ENCODE assay signal across 8 cellular contexts in the genomic region with DNA sequence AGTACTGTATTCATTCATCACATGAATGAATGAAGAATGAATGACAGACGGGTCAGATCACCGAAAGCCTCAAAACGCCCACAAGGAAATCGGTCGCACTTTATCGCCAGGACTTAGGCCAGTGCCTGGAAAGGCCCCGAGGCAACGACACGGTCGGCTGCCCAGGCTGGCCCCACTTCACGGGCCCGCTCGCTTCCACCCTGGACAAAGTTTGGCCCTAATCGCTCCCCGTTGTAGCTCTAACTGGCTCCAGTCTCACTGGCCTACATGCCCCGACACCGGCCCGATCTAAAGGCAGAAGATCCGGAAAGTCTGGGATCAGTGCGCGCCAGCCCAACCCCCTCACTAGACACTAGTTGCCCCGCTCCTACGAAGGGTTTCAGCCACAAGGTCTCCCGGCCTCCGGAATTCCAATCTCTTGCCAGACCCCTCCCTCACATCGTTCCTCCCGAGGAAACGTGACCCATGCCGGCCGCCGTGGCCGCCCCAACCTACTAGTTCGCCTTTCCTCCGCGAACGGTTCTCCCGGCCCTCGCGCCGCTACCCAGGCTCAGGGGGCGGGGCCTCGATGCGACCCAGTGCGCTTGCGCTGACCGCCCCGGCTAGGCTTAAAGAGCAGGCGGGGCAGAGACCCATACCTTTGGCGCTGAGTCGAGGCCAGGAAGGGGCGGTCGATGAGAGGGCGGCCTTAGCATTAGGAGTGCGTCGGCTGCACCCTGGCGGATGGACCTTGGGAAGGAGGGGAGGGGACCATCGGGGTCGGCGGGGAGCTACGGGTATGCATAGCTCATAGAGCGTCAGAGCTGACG. TPM values are rescaled to one million over a fixed set of nuclear protein-coding genes. Genes with fewer than 3 reads are reported as not detected.
A peak's percentile ranks its signal among the peaks of the same experiment; 100 is the strongest.
DNase-seq lines count a peak whose midpoint lies in the region; ATAC-seq and TF ChIP-seq lines count a peak whose summit lies in the region.

A gene (minus strand): TSS at position 575 of the 809 bp plus-strand sequence. CDS start 3,954 bp downstream, outside the sequence.
A gene (plus strand): TSS at position 637 of the 809 bp plus-strand sequence. CDS start 22,138 bp downstream, outside the sequence.

- peak within 1 kb of the TSS; percentile 82 for H3K9ac ChIP-seq in smooth muscle cell (ENCODE audit: low read depth)

- CTCF ChIA-PET in WTC11 (lab: Charles Lee), result interaction anchor here (0.5 to 3.6 kb wide), 27 partner anchors 9 to 374 kb away, joined by 3 to 103 read pairs (median 4); a partner anchor contains a TSS

- H3K9me3 Mint-ChIP-seq in WTC11, result no peaks in the 10 kb centered on the region

- H3K36me3 ChIP-seq in smooth muscle cell (ENCODE audit: low read depth), result no peaks in the 10 kb centered on the region

- H3K79me2 ChIP-seq in smooth muscle cell (ENCODE audit: low read depth), result peaks cover 9% of the 10 kb centered on the region

- no peaks in the 10 kb centered on the region for H3K36me3 Mint-ChIP-seq in WTC11

- peak within 1 kb of the TSS; percentile 36 for H2AFZ ChIP-seq in smooth muscle cell (ENCODE audit: low read depth)

- H3K4me2 ChIP-seq in smooth muscle cell, result peak within 1 kb of the TSS; percentile 89

- ATAC-seq in GM18907 (IDR thresholded peaks at IDR 0.05; ENCODE audit: unreplicated experiment), result peak; percentile 91
- ATAC-seq in HG03159 (IDR thresholded peaks at IDR 0.05; ENCODE audit: unreplicated experiment), result peak; percentile 90
- ATAC-seq in WTC11, result peak; percentile 98

- peaks cover 48% of the 10 kb centered on the region for H3K4me1 Mint-ChIP-seq in WTC11

- H3K9me3 ChIP-seq in smooth muscle cell (replicated peaks; ENCODE audit: low read depth), result no peaks in the 10 kb centered on the region

- peaks cover 8% of the 10 kb centered on the region for H3K27me3 Mint-ChIP-seq in WTC11 (ENCODE audit: low read depth)

- H3K27me3 ChIP-seq in smooth muscle cell (ENCODE audit: low read depth), result no peaks in the 10 kb centered on the region

- no peaks in the 10 kb centered on the region for H4K20me1 ChIP-seq in smooth muscle cell (ENCODE audit: low read depth)

- H3K4me3 ChIP-seq in AG09309 (ENCODE audit: control insufficient read depth, low read depth, low read length) (peak within 1 kb of the TSS; percentile 74), cardiac fibroblast (replicated peaks in 1 of 2; ENCODE audit: low read depth in 2 of 2, low read length in 2 of 2) (peak within 1 kb of the TSS; percentile 70 to 76), smooth muscle cell (peak within 1 kb of the TSS; percentile 54)

- H3K27ac ChIP-seq in smooth muscle cell (ENCODE audit: low read depth), result peak within 1 kb of the TSS; percentile 83

- DNase-seq in AG09309 (ENCODE audit: low read depth), result peak; percentile 74
- DNase-seq in NCI-H2227 (lab: John Stamatoyannopoulos, UW; ENCODE audit: unreplicated experiment), result peak; percentile 99
- DNase-seq in WTC11 (ENCODE audit: low spot score), result peak; percentile 100
- peak; percentile 97 to 98 for DNase-seq in cardiac fibroblast (ENCODE audit: low read depth in 2 of 2)
- DNase-seq in iPS-NIHi7 (ENCODE audit: extremely low spot score), result peak; percentile 99
- peak; percentile 97 for DNase-seq in smooth muscle cell (lab: John Stamatoyannopoulos, UW; ENCODE audit: unreplicated experiment)

- peaks cover 11% of the 10 kb centered on the region for H3K4me1 ChIP-seq in smooth muscle cell (ENCODE audit: low read depth)

- 1% methylated on average over 62 of the region's 62 CpGs for WGBS in smooth muscle cell (ENCODE audit: low lambda C conversion rate)

- POLR2A ChIA-PET in WTC11 (lab: Charles Lee), result interaction anchor here (0.6 to 1.0 kb wide), 4 partner anchors 12 to 415 kb away, joined by 3 to 5 read pairs (median 4); no protein-coding TSS in a partner anchor

- peaks cover 3% of the 10 kb centered on the region for H3F3A ChIP-seq in smooth muscle cell (ENCODE audit: low read depth)

- H3K4me3 Mint-ChIP-seq in WTC11, result peak within 1 kb of the TSS; percentile 91

- H3K27ac Mint-ChIP-seq in WTC11, result peak within 1 kb of the TSS; percentile 93

- TF ChIP-seq CTCF in AG09309 (IDR thresholded peaks at IDR 0.05; ENCODE audit: control insufficient read depth, insufficient read depth, low read depth, low read length, missing control alignments) (peak; percentile 56), WTC11 (IDR thresholded peaks at IDR 0.05) (no peak), cardiac fibroblast (IDR thresholded peaks at IDR 0.05; ENCODE audit: low read depth, low read length) (peak; percentile 54), smooth muscle cell (IDR thresholded peaks at IDR 0.05; ENCODE audit: borderline replicate concordance, insufficient read depth, poor library complexity, severe bottlenecking) (peak; percentile 31)

TF ChIP-seq in WTC11, 78 proteins besides CTCF, POLR2A, EP300 and RAD21 (continues in another document):
- TF ChIP-seq SOX15 (CRISPR knock-in tag; IDR thresholded peaks at IDR 0.05), result no peak
- TF ChIP-seq, protein P1, sequence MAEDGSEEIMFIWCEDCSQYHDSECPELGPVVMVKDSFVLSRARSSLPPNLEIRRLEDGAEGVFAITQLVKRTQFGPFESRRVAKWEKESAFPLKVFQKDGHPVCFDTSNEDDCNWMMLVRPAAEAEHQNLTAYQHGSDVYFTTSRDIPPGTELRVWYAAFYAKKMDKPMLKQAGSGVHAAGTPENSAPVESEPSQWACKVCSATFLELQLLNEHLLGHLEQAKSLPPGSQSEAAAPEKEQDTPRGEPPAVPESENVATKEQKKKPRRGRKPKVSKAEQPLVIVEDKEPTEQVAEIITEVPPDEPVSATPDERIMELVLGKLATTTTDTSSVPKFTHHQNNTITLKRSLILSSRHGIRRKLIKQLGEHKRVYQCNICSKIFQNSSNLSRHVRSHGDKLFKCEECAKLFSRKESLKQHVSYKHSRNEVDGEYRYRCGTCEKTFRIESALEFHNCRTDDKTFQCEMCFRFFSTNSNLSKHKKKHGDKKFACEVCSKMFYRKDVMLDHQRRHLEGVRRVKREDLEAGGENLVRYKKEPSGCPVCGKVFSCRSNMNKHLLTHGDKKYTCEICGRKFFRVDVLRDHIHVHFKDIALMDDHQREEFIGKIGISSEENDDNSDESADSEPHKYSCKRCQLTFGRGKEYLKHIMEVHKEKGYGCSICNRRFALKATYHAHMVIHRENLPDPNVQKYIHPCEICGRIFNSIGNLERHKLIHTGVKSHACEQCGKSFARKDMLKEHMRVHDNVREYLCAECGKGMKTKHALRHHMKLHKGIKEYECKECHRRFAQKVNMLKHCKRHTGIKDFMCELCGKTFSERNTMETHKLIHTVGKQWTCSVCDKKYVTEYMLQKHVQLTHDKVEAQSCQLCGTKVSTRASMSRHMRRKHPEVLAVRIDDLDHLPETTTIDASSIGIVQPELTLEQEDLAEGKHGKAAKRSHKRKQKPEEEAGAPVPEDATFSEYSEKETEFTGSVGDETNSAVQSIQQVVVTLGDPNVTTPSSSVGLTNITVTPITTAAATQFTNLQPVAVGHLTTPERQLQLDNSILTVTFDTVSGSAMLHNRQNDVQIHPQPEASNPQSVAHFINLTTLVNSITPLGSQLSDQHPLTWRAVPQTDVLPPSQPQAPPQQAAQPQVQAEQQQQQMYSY (CRISPR knock-in tag; IDR thresholded peaks at IDR 0.05), result no peak
- TF ChIP-seq, protein P2, sequence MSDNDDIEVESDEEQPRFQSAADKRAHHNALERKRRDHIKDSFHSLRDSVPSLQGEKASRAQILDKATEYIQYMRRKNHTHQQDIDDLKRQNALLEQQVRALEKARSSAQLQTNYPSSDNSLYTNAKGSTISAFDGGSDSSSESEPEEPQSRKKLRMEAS (CRISPR knock-in tag; IDR thresholded peaks at IDR 0.05), result peak; percentile 54; the same call in 1 of the 2 replicates
- no peak for TF ChIP-seq TP53 (CRISPR knock-in tag; IDR thresholded peaks at IDR 0.05)
- no peak for TF ChIP-seq ZNF396 (CRISPR knock-in tag; IDR thresholded peaks at IDR 0.05; ENCODE audit: borderline replicate concordance)
- TF ChIP-seq, protein P3, sequence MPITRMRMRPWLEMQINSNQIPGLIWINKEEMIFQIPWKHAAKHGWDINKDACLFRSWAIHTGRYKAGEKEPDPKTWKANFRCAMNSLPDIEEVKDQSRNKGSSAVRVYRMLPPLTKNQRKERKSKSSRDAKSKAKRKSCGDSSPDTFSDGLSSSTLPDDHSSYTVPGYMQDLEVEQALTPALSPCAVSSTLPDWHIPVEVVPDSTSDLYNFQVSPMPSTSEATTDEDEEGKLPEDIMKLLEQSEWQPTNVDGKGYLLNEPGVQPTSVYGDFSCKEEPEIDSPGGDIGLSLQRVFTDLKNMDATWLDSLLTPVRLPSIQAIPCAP (CRISPR knock-in tag; IDR thresholded peaks at IDR 0.05), result no peak
- TF ChIP-seq TEAD1 (CRISPR knock-in tag; IDR thresholded peaks at IDR 0.05), result peak; percentile 91
- no peak for TF ChIP-seq GTF2I (CRISPR knock-in tag; conservative IDR thresholded peaks at IDR 0.05)
- TF ChIP-seq MYBL2 (CRISPR knock-in tag; IDR thresholded peaks at IDR 0.05), result no peak
- TF ChIP-seq, protein P4, sequence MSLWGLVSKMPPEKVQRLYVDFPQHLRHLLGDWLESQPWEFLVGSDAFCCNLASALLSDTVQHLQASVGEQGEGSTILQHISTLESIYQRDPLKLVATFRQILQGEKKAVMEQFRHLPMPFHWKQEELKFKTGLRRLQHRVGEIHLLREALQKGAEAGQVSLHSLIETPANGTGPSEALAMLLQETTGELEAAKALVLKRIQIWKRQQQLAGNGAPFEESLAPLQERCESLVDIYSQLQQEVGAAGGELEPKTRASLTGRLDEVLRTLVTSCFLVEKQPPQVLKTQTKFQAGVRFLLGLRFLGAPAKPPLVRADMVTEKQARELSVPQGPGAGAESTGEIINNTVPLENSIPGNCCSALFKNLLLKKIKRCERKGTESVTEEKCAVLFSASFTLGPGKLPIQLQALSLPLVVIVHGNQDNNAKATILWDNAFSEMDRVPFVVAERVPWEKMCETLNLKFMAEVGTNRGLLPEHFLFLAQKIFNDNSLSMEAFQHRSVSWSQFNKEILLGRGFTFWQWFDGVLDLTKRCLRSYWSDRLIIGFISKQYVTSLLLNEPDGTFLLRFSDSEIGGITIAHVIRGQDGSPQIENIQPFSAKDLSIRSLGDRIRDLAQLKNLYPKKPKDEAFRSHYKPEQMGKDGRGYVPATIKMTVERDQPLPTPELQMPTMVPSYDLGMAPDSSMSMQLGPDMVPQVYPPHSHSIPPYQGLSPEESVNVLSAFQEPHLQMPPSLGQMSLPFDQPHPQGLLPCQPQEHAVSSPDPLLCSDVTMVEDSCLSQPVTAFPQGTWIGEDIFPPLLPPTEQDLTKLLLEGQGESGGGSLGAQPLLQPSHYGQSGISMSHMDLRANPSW (CRISPR knock-in tag; conservative IDR thresholded peaks at IDR 0.05; ENCODE audit: low read depth), result no peak
- TF ChIP-seq GABPB1 (CRISPR knock-in tag; IDR thresholded peaks at IDR 0.05), result peak; percentile 72; the same call in 1 of the 2 replicates

RNA-seq across cellular contexts. Expression of the first gene that starts in this region (rescaled TPM):
- total RNA-seq in WTC11 (2021) (40.7 to 47.3 TPM (median 46.7 TPM) in 3 replicates), smooth muscle cell (48.4 and 57.8 TPM in 2 replicates)
- 65.3 and 71.6 TPM in 2 replicates for polyA plus RNA-seq in smooth muscle cell

RNA-seq across cellular contexts. Expression of the second gene that starts in this region (rescaled TPM):
- total RNA-seq in WTC11 (2021) (0.66 to 1.0 TPM (median 0.98 TPM) in 3 replicates), smooth muscle cell (not detected in 2 replicates)
- 0.67 and 0.70 TPM in 2 replicates for polyA plus RNA-seq in smooth muscle cell

Comparison
In these comparisons a context has a peak if more than half of its experiments do, and no peak if none do; other contexts are left out.
1. Peak in every context shown above with its lines: DNase-seq, ATAC-seq, H3K4me3 ChIP-seq and H3K27ac ChIP-seq.